25 cellular contexts compared by ENCODE assay signal in the genomic region with DNA sequence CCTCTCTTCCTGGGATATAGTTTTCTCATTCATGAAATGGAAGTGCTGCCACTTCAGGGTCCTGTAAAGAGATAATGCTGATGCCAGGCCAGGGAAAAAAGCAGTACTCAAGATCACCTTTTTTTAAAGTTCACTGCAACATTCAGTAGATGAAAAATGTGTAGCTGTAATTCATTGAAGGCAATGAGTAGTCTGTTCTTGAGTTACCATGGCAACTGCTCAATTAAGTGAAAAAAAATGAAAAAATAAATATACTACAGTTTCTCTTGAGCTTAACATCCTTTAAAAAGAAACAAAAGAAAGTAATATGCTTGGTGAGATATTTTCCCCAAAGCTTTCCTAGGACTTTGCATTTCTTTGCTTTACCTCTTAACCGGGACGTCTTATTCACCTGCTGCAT.
"Had no signal": no experiment of that assay in that cellular context is flagged by ENCODE, and none has a peak within 500 bp of the region (broad histone marks: within the 10 kb centered on the region; RNA-seq: fewer than 3 reads in every experiment).

No MANE protein-coding gene starts in this region.

- H3K27me3 Mint-ChIP-seq: naive thymus-derived CD4-positive, alpha-beta T cell; stimulated activated naive CD8-positive, alpha-beta T cell treated with anti-CD3 and anti-CD28 coated beads, Interleukin-15, amount 100 ng/mL, for 72 hours had no signal

- H3K9me3 ChIP-seq: gastrocnemius medialis, left lung, prostate gland, right atrium auricular region, testis, tibial artery, upper lobe of left lung had no signal

- H3K9me3 Mint-ChIP-seq: mesothelial cell of epicardium, nephron, neural progenitor cell had no signal

- H3K27ac ChIP-seq: coronary artery, gastrocnemius medialis, left lung, neural progenitor cell, prostate gland, right atrium auricular region, testis, tibial artery, upper lobe of left lung had no signal

- H3K27ac Mint-ChIP-seq: mesothelial cell of epicardium; nephron; stimulated activated naive CD8-positive, alpha-beta T cell treated with anti-CD3 and anti-CD28 coated beads, Interleukin-15, amount 100 ng/mL, for 72 hours had no signal

- H3K4me1 ChIP-seq: gastrocnemius medialis, left lung, neural progenitor cell, prostate gland, right atrium auricular region, testis, upper lobe of left lung had no signal

- H3K4me1 Mint-ChIP-seq: nephron, neural progenitor cell had no signal

- H3K36me3 ChIP-seq: gastrocnemius medialis, left lung, neural progenitor cell, prostate gland, right atrium auricular region, tibial artery, upper lobe of left lung had no signal

- H3K36me3 Mint-ChIP-seq: mesothelial cell of epicardium, neural progenitor cell had no signal

- H3K4me3 ChIP-seq: coronary artery, gastrocnemius medialis, left lung, neural progenitor cell, prostate gland, right atrium auricular region, smooth muscle cell, testis, tibial artery, upper lobe of left lung had no signal

- DNase-seq: dermis blood vessel endothelial cell; foreskin fibroblast; gastrocnemius medialis; head of caudate nucleus; left cardiac atrium; left lung; mesenchymal stem cell; naive thymus-derived CD4-positive, alpha-beta T cell; stimulated activated CD4-positive, alpha-beta T cell treated with anti-CD3 and anti-CD28 coated beads, Interleukin-12 subunit alpha, Interleukin-12 subunit beta, amount 100 ng/mL, for 4 hours; stimulated activated CD4-positive, alpha-beta T cell treated with anti-CD3 and anti-CD28 coated beads, Interleukin-1b, Interleukin-23, amount 100 ng/mL, for 48 hours; stimulated activated CD4-positive, alpha-beta T cell treated with anti-CD3 and anti-CD28 coated beads, Interleukin-4, amount 100 ng/mL, for 1 hour; stimulated activated CD8-positive, alpha-beta memory T cell treated with anti-CD3 and anti-CD28 coated beads, Interleukin-4, amount 100 ng/mL, for 48 hours; stimulated activated naive CD4-positive, alpha-beta T cell; stimulated activated naive CD8-positive, alpha-beta T cell treated with anti-CD3 and anti-CD28 coated beads, Interleukin-15, amount 100 ng/mL, for 72 hours; testis; tibial artery; upper lobe of left lung had no signal

- H3K9ac ChIP-seq: neural progenitor cell had no signal

- ATAC-seq: gastrocnemius medialis; left cardiac atrium; left lung; naive thymus-derived CD4-positive, alpha-beta T cell; sciatic nerve; stimulated activated naive CD8-positive, alpha-beta T cell treated with anti-CD3 and anti-CD28 coated beads, Interleukin-15, amount 100 ng/mL, for 72 hours had no signal

- H3K4me3 Mint-ChIP-seq: mesothelial cell of epicardium; naive thymus-derived CD4-positive, alpha-beta T cell; nephron; neural progenitor cell; stimulated activated naive CD8-positive, alpha-beta T cell treated with anti-CD3 and anti-CD28 coated beads, Interleukin-15, amount 100 ng/mL, for 72 hours had no signal

- H3K27me3 ChIP-seq: gastrocnemius medialis, left lung, neural progenitor cell, right atrium auricular region, testis, tibial artery, upper lobe of left lung had no signal
